ENCODE assay signal across 8 cellular contexts in genomic region chr2:218323526-218324472, GRCh38. TPM values are rescaled to one million over a fixed set of nuclear protein-coding genes. Genes with fewer than 3 reads are reported as not detected.
DNase-seq lines count a peak whose midpoint lies in the region; ATAC-seq and TF ChIP-seq lines count a peak whose summit lies in the region.

No MANE protein-coding gene starts in this region.

- H3K36me3 Mint-ChIP-seq in activated naive CD8-positive, alpha-beta T cell treated with anti-CD3 and anti-CD28 coated beads, Interleukin-2, amount 10 ng/mL, durations not matched to agents 7 days and 5 days = no peaks in the 10 kb centered on the region

- no peaks in the 10 kb centered on the region for H3F3A ChIP-seq in Loucy (ENCODE audit: low read depth)

- no peaks in the 10 kb centered on the region for H4K20me1 ChIP-seq in Loucy (ENCODE audit: insufficient read depth, low read length, poor library complexity, severe bottlenecking)
- H4K20me1 ChIP-seq in hepatocyte (ENCODE audit: insufficient read depth, poor library complexity, severe bottlenecking) = no peaks in the 10 kb centered on the region

- H3K4me1 ChIP-seq in Loucy (ENCODE audit: insufficient read depth, low read length, poor library complexity, severe bottlenecking) (peaks cover 18% of the 10 kb centered on the region), hepatocyte (ENCODE audit: insufficient read depth) (peaks cover 23% of the 10 kb centered on the region)

- peaks cover 20% of the 10 kb centered on the region for H3K4me1 Mint-ChIP-seq in activated naive CD8-positive, alpha-beta T cell treated with anti-CD3 and anti-CD28 coated beads, Interleukin-2, amount 10 ng/mL, durations not matched to agents 7 days and 5 days

- H3K27ac ChIP-seq in hepatocyte = peak overlapping the region; percentile 89

- no peaks in the 10 kb centered on the region for H3K9me3 Mint-ChIP-seq in activated naive CD8-positive, alpha-beta T cell treated with anti-CD3 and anti-CD28 coated beads, Interleukin-2, amount 10 ng/mL, durations not matched to agents 7 days and 5 days

- H3K4me2 ChIP-seq in Loucy (ENCODE audit: low read depth, low read length, poor library complexity, severe bottlenecking) = peak overlapping the region; percentile 80
- H3K4me2 ChIP-seq in hepatocyte = peak overlapping the region; percentile 83

- peaks cover 16% of the 10 kb centered on the region for H3K27me3 Mint-ChIP-seq in activated naive CD8-positive, alpha-beta T cell treated with anti-CD3 and anti-CD28 coated beads, Interleukin-2, amount 10 ng/mL, durations not matched to agents 7 days and 5 days

- H3K9ac ChIP-seq in Loucy (ENCODE audit: low read depth, low read length, poor library complexity, severe bottlenecking) = peak overlapping the region; percentile 48

- no peaks in the 10 kb centered on the region for H3K9me3 ChIP-seq in Loucy (ENCODE audit: insufficient read depth, low read depth, low read length)
- no peaks in the 10 kb centered on the region for H3K9me3 ChIP-seq in hepatocyte (ENCODE audit: low read depth)

- H3K4me3 ChIP-seq in Loucy (ENCODE audit: low read length, poor library complexity, severe bottlenecking) (peak overlapping the region; percentile 71), hepatocyte (peak overlapping the region; percentile 51)

- TF ChIP-seq CTCF in Loucy (conservative IDR thresholded peaks at IDR 0.05; ENCODE audit: low read length) (no peak), hepatocyte (IDR thresholded peaks at IDR 0.05; ENCODE audit: poor library complexity) (no peak)

- H3K36me3 ChIP-seq in Loucy (ENCODE audit: insufficient read depth, low read length) = no peaks in the 10 kb centered on the region
- H3K36me3 ChIP-seq in hepatocyte (replicated peaks; ENCODE audit: insufficient read depth, low read depth) = no peaks in the 10 kb centered on the region

- POLR2A ChIA-PET in activated naive CD8-positive, alpha-beta T cell treated with anti-CD3 and anti-CD28 coated beads, Interleukin-2, amount 10 ng/mL, durations not matched to agents 7 days and 5 days (lab: Charles Lee) = no interaction called here

- H3K79me2 ChIP-seq in Loucy (ENCODE audit: insufficient read depth, low read length) = no peaks in the 10 kb centered on the region
- peaks cover 30% of the 10 kb centered on the region for H3K79me2 ChIP-seq in hepatocyte

- intact Hi-C loops in sciatic nerve (cut with DNase I) = no loop called here

- 6% methylated on average over 18 of the region's 24 CpGs for WGBS in hepatocyte (ENCODE audit: low lambda C conversion rate, missing lambda C conversion rate)

- H2AFZ ChIP-seq in Loucy (ENCODE audit: low read length) = peak overlapping the region; percentile 79
- H2AFZ ChIP-seq in hepatocyte = peak overlapping the region; percentile 44

- no peak for ATAC-seq in activated naive CD8-positive, alpha-beta T cell treated with anti-CD3 and anti-CD28 coated beads, Interleukin-2, amount 10 ng/mL, durations not matched to agents 7 days and 5 days (ENCODE audit: low read depth)
- ATAC-seq in sciatic nerve (peak; percentile 49), GM18517 (IDR thresholded peaks at IDR 0.05; ENCODE audit: unreplicated experiment) (no peak)

- H3K9me2 ChIP-seq in Loucy (replicated peaks; ENCODE audit: low read depth, low read length) (no peaks in the 10 kb centered on the region), hepatocyte (replicated peaks; ENCODE audit: insufficient read depth) (no peaks in the 10 kb centered on the region)

- DNase-seq in ELF-1 (ENCODE audit: low read depth, low spot score) = peak; percentile 98
- no peak for DNase-seq in activated naive CD8-positive, alpha-beta T cell treated with anti-CD3 and anti-CD28 coated beads, Interleukin-2, amount 10 ng/mL, durations not matched to agents 7 days and 5 days
- DNase-seq in hepatocyte (ENCODE audit: low spot score) = peak; percentile 83
- peak; percentile 81 for DNase-seq in sciatic nerve (ENCODE audit: low spot score)
- DNase-seq in SIG-M5 (lab: John Stamatoyannopoulos, UW) = no peak
- no peak for DNase-seq in NCI-H774 (lab: John Stamatoyannopoulos, UW)

- no peaks in the 10 kb centered on the region for H3K27me3 ChIP-seq in Loucy (ENCODE audit: insufficient read depth, low read length, poor library complexity, severe bottlenecking)
- H3K27me3 ChIP-seq in hepatocyte = no peaks in the 10 kb centered on the region

- H3K4me3 Mint-ChIP-seq in activated naive CD8-positive, alpha-beta T cell treated with anti-CD3 and anti-CD28 coated beads, Interleukin-2, amount 10 ng/mL, durations not matched to agents 7 days and 5 days = peak overlapping the region; percentile 79

- H3K27ac Mint-ChIP-seq in activated naive CD8-positive, alpha-beta T cell treated with anti-CD3 and anti-CD28 coated beads, Interleukin-2, amount 10 ng/mL, durations not matched to agents 7 days and 5 days = peak overlapping the region; percentile 40

RNA-seq across cellular contexts. Expression of gene TMBIM1, which starts 31.5 kb away (rescaled TPM):
- 10 to 100 TPM; 61.0 to 71.5 TPM for total RNA-seq in activated naive CD8-positive, alpha-beta T cell treated with anti-CD3 and anti-CD28 coated beads, Interleukin-2, amount 10 ng/mL, durations not matched to agents 7 days and 5 days
- total RNA-seq in hepatocyte (167 and 224 TPM in 2 replicates), sciatic nerve (211 TPM)
- polyA plus RNA-seq in hepatocyte = 265 and 302 TPM in 2 replicates

RNA-seq across cellular contexts. Expression of gene CATIP, which starts 32.9 kb away (rescaled TPM):
- total RNA-seq in activated naive CD8-positive, alpha-beta T cell treated with anti-CD3 and anti-CD28 coated beads, Interleukin-2, amount 10 ng/mL, durations not matched to agents 7 days and 5 days = not detected
- total RNA-seq in hepatocyte (0.33 TPM in 1 of 2 replicates, not detected in the other), sciatic nerve (not detected)
- polyA plus RNA-seq in hepatocyte = 0.39 and 0.70 TPM in 2 replicates

RNA-seq across cellular contexts. Expression of gene PNKD, which starts 53.5 kb away (rescaled TPM):
- 10 to 100 TPM; 33.9 to 36.3 TPM for total RNA-seq in activated naive CD8-positive, alpha-beta T cell treated with anti-CD3 and anti-CD28 coated beads, Interleukin-2, amount 10 ng/mL, durations not matched to agents 7 days and 5 days
- 48.7 and 56.3 TPM in 2 replicates for total RNA-seq in hepatocyte
- 140 and 145 TPM in 2 replicates for polyA plus RNA-seq in hepatocyte
- 56.3 TPM for total RNA-seq in sciatic nerve

RNA-seq across cellular contexts. Expression of gene AAMP, which starts 53.9 kb away (rescaled TPM):
- total RNA-seq in activated naive CD8-positive, alpha-beta T cell treated with anti-CD3 and anti-CD28 coated beads, Interleukin-2, amount 10 ng/mL, durations not matched to agents 7 days and 5 days = 10 to 100 TPM; 45.2 to 51.7 TPM
- total RNA-seq in hepatocyte (104 and 140 TPM in 2 replicates), sciatic nerve (59.9 TPM)
- 166 and 179 TPM in 2 replicates for polyA plus RNA-seq in hepatocyte

RNA-seq across cellular contexts. Expression of gene SLC11A1, which starts 58.3 kb away (rescaled TPM):
- 1 to 10 TPM; 1.6 to 1.7 TPM for total RNA-seq in activated naive CD8-positive, alpha-beta T cell treated with anti-CD3 and anti-CD28 coated beads, Interleukin-2, amount 10 ng/mL, durations not matched to agents 7 days and 5 days
- total RNA-seq in hepatocyte = 0.60 and 0.72 TPM in 2 replicates
- polyA plus RNA-seq in hepatocyte = 0.74 and 1.2 TPM in 2 replicates
- 36.6 TPM for total RNA-seq in sciatic nerve

Comparison
In these comparisons a context has a peak if more than half of its experiments do, and no peak if none do; other contexts are left out.
1. DNase-seq: peak in ELF-1 (single experiment), hepatocyte (single experiment) and sciatic nerve (single experiment); none in activated naive CD8-positive, alpha-beta T cell treated with anti-CD3 and anti-CD28 coated beads, Interleukin-2, amount 10 ng/mL, durations not matched to agents 7 days and 5 days (single experiment), SIG-M5 (single experiment) and NCI-H774 (single experiment).